In the genomic region with DNA sequence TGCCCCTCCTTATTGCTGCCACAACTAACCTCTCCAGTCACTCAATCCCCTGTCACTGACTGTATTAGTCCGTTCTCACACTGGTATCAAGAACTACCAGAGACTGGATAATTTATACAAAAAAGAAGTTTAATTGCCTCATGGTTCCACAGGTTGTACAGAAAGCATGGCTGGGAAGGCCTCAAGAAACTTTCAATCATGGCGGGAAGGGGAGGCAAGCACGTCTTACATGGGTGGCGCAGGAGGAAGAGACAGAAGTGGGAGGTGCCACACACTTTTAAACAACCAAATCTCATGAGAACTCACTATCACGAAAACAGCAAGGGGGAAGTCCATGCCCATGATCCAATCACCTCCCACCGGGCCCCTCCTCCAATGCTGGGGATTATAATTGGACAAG, we compare ENCODE assay signal across 23 cellular contexts.
DNase-seq lines count a peak whose midpoint lies in the region; ATAC-seq, FAIRE-seq and TF ChIP-seq lines count a peak whose summit lies in the region.
"Had no signal": no experiment of that assay in that cellular context is flagged by ENCODE, and none has a peak within 500 bp of the region (broad histone marks: within the 10 kb centered on the region; RNA-seq: fewer than 3 reads in every experiment).

No MANE protein-coding gene starts in this region.

- TF ChIP-seq EP300 in K562 (IDR thresholded peaks at IDR 0.05; ENCODE audit: low read length), result no peak

- H3K4me2 ChIP-seq in GM23338 (no peak overlapping the region), K562 (ENCODE audit: insufficient read depth, low read length) (no peak overlapping the region), mesenchymal stem cell (ENCODE audit: low read length, poor library complexity, severe bottlenecking) (no peak overlapping the region)
- H3K4me2 ChIP-seq: BLaER1 had no signal

- TF ChIP-seq CTCF in GM23338 (conservative IDR thresholded peaks at IDR 0.05; ENCODE audit: low read depth in 2 of 2) (no peak), K562 (IDR thresholded peaks at IDR 0.05 in 2 of 3, conservative IDR thresholded peaks at IDR 0.05 in 1 of 3; ENCODE audit: insufficient read depth in 2 of 3, low read depth in 1 of 3, low read length in 3 of 3) (no peak), progenitor cell of endocrine pancreas (IDR thresholded peaks at IDR 0.05; ENCODE audit: unreplicated experiment) (no peak)

- no peaks in the 10 kb centered on the region for H3K9me1 ChIP-seq in K562 (ENCODE audit: control insufficient read depth, insufficient read depth, low read length)

- 83% methylated on average over 6 of the region's 6 CpGs for WGBS in K562 (ENCODE audit: insufficient coverage, low coverage, missing lambda C conversion rate)
- over 99% methylated on average over 5 of the region's 6 CpGs for WGBS in mesenchymal stem cell

- H2BK120ac ChIP-seq in mesenchymal stem cell (ENCODE audit: low read depth, low read length), result no peak overlapping the region

- H2AK5ac ChIP-seq in mesenchymal stem cell (ENCODE audit: low read length, severe bottlenecking), result no peak overlapping the region

- FAIRE-seq in K562 (lab: Jason Lieb, UNC), result no peak
- FAIRE-seq: A204.1, G401.6, GM12892, H54 had no signal

- CTCF ChIA-PET in K562 (lab: Yijun Ruan, JAX; ENCODE audit: low intra/inter-chr PET ratio), result no interaction called here

- H3K36me3 Mint-ChIP-seq in GM23338 (ENCODE audit: low read depth) (peaks cover 6% of the 10 kb centered on the region), progenitor cell of endocrine pancreas (ENCODE audit: insufficient read depth) (peaks cover 14% of the 10 kb centered on the region)

- no peak for TF ChIP-seq RAD21 in K562 (CRISPR knock-in tag; conservative IDR thresholded peaks at IDR 0.05 in 1 of 2, IDR thresholded peaks at IDR 0.05 in 1 of 2)

- H4K91ac ChIP-seq in mesenchymal stem cell (ENCODE audit: low read length), result peak overlapping the region; percentile 60

- H3K36me3 ChIP-seq in GM23338 (ENCODE audit: insufficient read depth), result no peaks in the 10 kb centered on the region
- H3K36me3 ChIP-seq in K562 (ENCODE audit: control insufficient read depth, insufficient read depth, low read length), result peaks cover 3% of the 10 kb centered on the region; the same call in 1 of the 3 replicates
- H3K36me3 ChIP-seq in mesenchymal stem cell (ENCODE audit: control insufficient read depth in 1 of 2, insufficient read depth in 2 of 2, low read depth in 1 of 2, low read length in 2 of 2), result peaks cover 0 to 9% of the 10 kb centered on the region in 2 experiments
- H3K36me3 ChIP-seq: HAP-1 had no signal

- TF ChIP-seq POLR2A in K562 (conservative IDR thresholded peaks at IDR 0.05), result no peak

- H3K9me3 Mint-ChIP-seq in GM23338 (no peaks in the 10 kb centered on the region), progenitor cell of endocrine pancreas (ENCODE audit: low read depth) (peaks cover 6% of the 10 kb centered on the region)
- H3K9me3 Mint-ChIP-seq: CD4-positive, CD25-positive, alpha-beta regulatory T cell; CD8-positive, alpha-beta T cell; HFFc6 had no signal

- intact Hi-C loops in K562 (cut with micrococcal nuclease), result no loop called here

- H3F3A ChIP-seq in GM23338 (replicated peaks; ENCODE audit: low read depth), result no peaks in the 10 kb centered on the region; the same call in 1 of the 2 replicates

- no peak for ATAC-seq in GM23338
- no peak for ATAC-seq in K562
- ATAC-seq in left lobe of liver, result no peak
- no peak for ATAC-seq in HG03571 (IDR thresholded peaks at IDR 0.05; ENCODE audit: unreplicated experiment)
- ATAC-seq: CD8-positive, alpha-beta T cell had no signal

- no peaks in the 10 kb centered on the region; the same call in 1 of the 2 replicates for H4K20me1 ChIP-seq in GM23338 (replicated peaks; ENCODE audit: insufficient read depth)
- no peaks in the 10 kb centered on the region for H4K20me1 ChIP-seq in K562 (replicated peaks; ENCODE audit: control insufficient read depth, insufficient read depth, low read length)

- no peaks in the 10 kb centered on the region for H3K9me3 ChIP-seq in K562 (replicated peaks; ENCODE audit: control insufficient read depth, insufficient read depth, low read depth, low read length)
- no peaks in the 10 kb centered on the region for H3K9me3 ChIP-seq in mesenchymal stem cell (ENCODE audit: control insufficient read depth, low read length)
- H3K9me3 ChIP-seq: Caco-2, HAP-1 had no signal

- H2BK12ac ChIP-seq in mesenchymal stem cell (ENCODE audit: low read length in 2 of 2), result no peak overlapping the region

- peaks cover 23% of the 10 kb centered on the region for H3K79me1 ChIP-seq in mesenchymal stem cell (replicated peaks; ENCODE audit: low read length, poor library complexity, severe bottlenecking)

- H3K27ac ChIP-seq in GM23338 (ENCODE audit: low read depth) (no peak overlapping the region), K562 (ENCODE audit: extremely low read depth, low read depth, low read length) (no peak overlapping the region), mesenchymal stem cell (ENCODE audit: low read length, poor library complexity, severe bottlenecking) (no peak overlapping the region)
- H3K27ac ChIP-seq: 22Rv1, BLaER1, C4-2B, GM23248 had no signal

- H3K79me2 ChIP-seq in GM23338 (replicated peaks; ENCODE audit: insufficient read depth), result no peaks in the 10 kb centered on the region
- H3K79me2 ChIP-seq in K562 (ENCODE audit: control insufficient read depth, insufficient read depth, low read length), result no peaks in the 10 kb centered on the region

- no peak overlapping the region for H3K14ac ChIP-seq in mesenchymal stem cell (ENCODE audit: low read length in 2 of 2)

- no peak overlapping the region for H4K8ac ChIP-seq in mesenchymal stem cell (ENCODE audit: low read length)

- no peak overlapping the region for H3K4ac ChIP-seq in mesenchymal stem cell (ENCODE audit: low read depth in 1 of 2, low read length in 2 of 2)

- H3K27me3 ChIP-seq in GM23338 (ENCODE audit: insufficient read depth) (no peaks in the 10 kb centered on the region), K562 (ENCODE audit: control insufficient read depth in 2 of 2, insufficient read depth in 2 of 2, low read length in 2 of 2) (no peaks in the 10 kb centered on the region), mesenchymal stem cell (ENCODE audit: control insufficient read depth in 1 of 2, insufficient read depth in 1 of 2, low read length in 2 of 2) (no peaks in the 10 kb centered on the region)
- H3K27me3 ChIP-seq: BLaER1 had no signal

- H3K27me3 Mint-ChIP-seq in GM23338 (ENCODE audit: insufficient read depth, low read depth, poor library complexity) (peaks cover 6% of the 10 kb centered on the region), progenitor cell of endocrine pancreas (no peaks in the 10 kb centered on the region)

- in situ Hi-C loops in K562 (cut with MboI), result no loop called here

- no peak overlapping the region for H3K9ac ChIP-seq in K562 (ENCODE audit: insufficient read depth in 1 of 2, low read depth in 2 of 2, low read length in 2 of 2)
- H3K9ac ChIP-seq in mesenchymal stem cell (ENCODE audit: low read length), result no peak overlapping the region
- H3K9ac ChIP-seq: BLaER1, GM23248 had no signal

- H2BK15ac ChIP-seq in mesenchymal stem cell (ENCODE audit: low read depth, poor library complexity, severe bottlenecking), result no peak overlapping the region

- POLR2A ChIA-PET in K562 (lab: Yijun Ruan, JAX), result interaction anchor here (1.5 kb wide), 1 partner anchor 21 kb away, joined by 4 read pairs; no protein-coding TSS in a partner anchor

- H3K27ac Mint-ChIP-seq in GM23338 (0 out of 2 replicates have a peak overlapping the region, but pooled peaks have one; percentile 2), progenitor cell of endocrine pancreas (peak overlapping the region; percentile 43)
- H3K27ac Mint-ChIP-seq: B cell; CD8-positive, alpha-beta T cell; HFFc6 had no signal

- BruUV-seq in K562 (replicated peaks; lab: Mats Ljungman, UMichigan), result no TSS peak

- no peak overlapping the region for H2BK5ac ChIP-seq in mesenchymal stem cell (ENCODE audit: low read depth, low read length, poor library complexity, severe bottlenecking)

- no peaks in the 10 kb centered on the region; the same call in 1 of the 2 replicates for H3K9me2 ChIP-seq in GM23338 (ENCODE audit: insufficient read depth)

- H3K4me1 ChIP-seq in GM23338 (ENCODE audit: insufficient read depth), result peaks cover 19% of the 10 kb centered on the region
- H3K4me1 ChIP-seq in K562 (replicated peaks in 1 of 2; ENCODE audit: control insufficient read depth in 2 of 2, insufficient read depth in 2 of 2, low read length in 2 of 2), result no peaks in the 10 kb centered on the region
- H3K4me1 ChIP-seq in mesenchymal stem cell (ENCODE audit: control insufficient read depth, insufficient read depth, low read depth, low read length), result peaks cover 11% of the 10 kb centered on the region

- no peak overlapping the region for H3K18ac ChIP-seq in mesenchymal stem cell (ENCODE audit: low read depth in 1 of 2, low read length in 2 of 2)

- H3K4me3 Mint-ChIP-seq in GM23338 (no peak overlapping the region), progenitor cell of endocrine pancreas (ENCODE audit: low read depth) (no peak overlapping the region)
- H3K4me3 Mint-ChIP-seq: B cell; CD4-positive, CD25-positive, alpha-beta regulatory T cell; CD8-positive, alpha-beta T cell; HFFc6 had no signal

- peaks cover 22% of the 10 kb centered on the region for H3K4me1 Mint-ChIP-seq in GM23338
- H3K4me1 Mint-ChIP-seq in progenitor cell of endocrine pancreas (ENCODE audit: low read depth), result peaks cover 45% of the 10 kb centered on the region

- no peak overlapping the region for H3K23ac ChIP-seq in mesenchymal stem cell (ENCODE audit: low read length in 2 of 2)

- no peak overlapping the region for H2AFZ ChIP-seq in GM23338
- H2AFZ ChIP-seq in K562 (ENCODE audit: low read depth, low read length), result no peak overlapping the region
- no peak overlapping the region for H2AFZ ChIP-seq in mesenchymal stem cell (ENCODE audit: low read depth, low read length)
- H2AFZ ChIP-seq: GM23248 had no signal

- no peak for DNase-seq in GM23338 (ENCODE audit: low spot score)
- DNase-seq in K562 (ENCODE audit: extremely low read depth in 1 of 4, low spot score in 3 of 4), result no peak
- no peak for DNase-seq in mesenchymal stem cell
- DNase-seq in progenitor cell of endocrine pancreas (ENCODE audit: low spot score, unreplicated experiment), result no peak
- no peak for DNase-seq in NCI-H146 (lab: John Stamatoyannopoulos, UW)
- DNase-seq in left lobe of liver (ENCODE audit: low spot score), result no peak
- DNase-seq: Caco-2; CD4-positive, CD25-positive, alpha-beta regulatory T cell; CD8-positive, alpha-beta T cell; DMS153; DND-41; GM23248; HFFc6 had no signal

- H3K4me3 ChIP-seq in GM23338 (no peak overlapping the region), K562 (no peak overlapping the region), mesenchymal stem cell (ENCODE audit: insufficient read depth in 1 of 2, low read depth in 1 of 2, low read length in 2 of 2) (no peak overlapping the region)
- H3K4me3 ChIP-seq: BLaER1, GM23248, HAP-1 had no signal

TF ChIP-seq in K562, 482 proteins besides CTCF, POLR2A, EP300 and RAD21 (continues in another document):
- TF ChIP-seq NFYB (IDR thresholded peaks at IDR 0.05; ENCODE audit: extremely low read depth, insufficient read length), result peak; percentile 27
